ENCODE assay signal across 8 cellular contexts in genomic region chr3:183699238-183699947, GRCh38. TPM values are rescaled to one million over a fixed set of nuclear protein-coding genes. Genes with fewer than 3 reads are reported as not detected.
DNase-seq lines count a peak whose midpoint lies in the region; ATAC-seq, FAIRE-seq and TF ChIP-seq lines count a peak whose summit lies in the region.

No MANE protein-coding gene starts in this region.

- peak overlapping the region; percentile 62 for H3K27ac ChIP-seq in RWPE2 (ENCODE audit: poor library complexity, severe bottlenecking)
- H3K27ac ChIP-seq in esophagus muscularis mucosa (replicated peaks in 1 of 4) = peak overlapping the region; percentile 97
- no peak overlapping the region for H3K27ac ChIP-seq in rectal smooth muscle tissue (ENCODE audit: low read depth, low read length)

- H3K27me3 ChIP-seq in RWPE2 (ENCODE audit: insufficient read depth, poor library complexity, severe bottlenecking) (no peaks in the 10 kb centered on the region), esophagus muscularis mucosa (no peaks in the 10 kb centered on the region), rectal smooth muscle tissue (ENCODE audit: control insufficient read depth, insufficient read depth, low read length) (no peaks in the 10 kb centered on the region)

- intact Hi-C loops in esophagus muscularis mucosa (cut with DNase I) = loop anchor here (5.0 kb wide), 1 partner anchor 37 kb away; no protein-coding TSS in a partner anchor

- no peak for TF ChIP-seq CTCF in RWPE2 (IDR thresholded peaks at IDR 0.05; ENCODE audit: poor library complexity, severe bottlenecking)
- no peak for TF ChIP-seq CTCF in esophagus muscularis mucosa (IDR thresholded peaks at IDR 0.05)

- no peak overlapping the region for H3K9ac ChIP-seq in rectal smooth muscle tissue (ENCODE audit: low read length)

- WGBS in esophagus muscularis mucosa = 68% methylated on average over 13 of the region's 13 CpGs

- DNase-seq in GM12891 (ENCODE audit: insufficient read length, low spot score) (no peak), RWPE2 (ENCODE audit: low spot score) (no peak), esophagus muscularis mucosa (ENCODE audit: extremely low spot score) (no peak), HT-29 (ENCODE audit: low spot score) (no peak), ecto neural progenitor cell (ENCODE audit: low spot score) (no peak), SKM-1 (lab: John Stamatoyannopoulos, UW; ENCODE audit: unreplicated experiment) (no peak)

- H3K4me1 ChIP-seq in RWPE2 (ENCODE audit: insufficient read depth, poor library complexity, severe bottlenecking) = peaks cover 9% of the 10 kb centered on the region
- peaks cover 15 to 58% (median 43%) of the 10 kb centered on the region in 4 donors for H3K4me1 ChIP-seq in esophagus muscularis mucosa
- H3K4me1 ChIP-seq in rectal smooth muscle tissue (ENCODE audit: control insufficient read depth, insufficient read depth, low read length) = no peaks in the 10 kb centered on the region

- no peaks in the 10 kb centered on the region for H3K9me3 ChIP-seq in RWPE2 (ENCODE audit: severe bottlenecking)
- H3K9me3 ChIP-seq in esophagus muscularis mucosa = no peaks in the 10 kb centered on the region

- TF ChIP-seq POLR2A in GM12891 (IDR thresholded peaks at IDR 0.05; ENCODE audit: low read depth, low read length) (no peak), esophagus muscularis mucosa (IDR thresholded peaks at IDR 0.05; ENCODE audit: low read depth) (no peak)

- TF ChIP-seq EP300 in esophagus muscularis mucosa (IDR thresholded peaks at IDR 0.05) = no peak

- FAIRE-seq in GM12891 (lab: Jason Lieb, UNC) = peak; percentile 35

- ATAC-seq in RWPE2 (ENCODE audit: low read depth) (peak; percentile 47), GM21526 (IDR thresholded peaks at IDR 0.05; ENCODE audit: low FRiP score, unreplicated experiment) (no peak)

- H3K36me3 ChIP-seq in RWPE2 (ENCODE audit: low read depth) = peaks cover 17% of the 10 kb centered on the region
- H3K36me3 ChIP-seq in esophagus muscularis mucosa = peaks cover 0 to 5% (median 0%) of the 10 kb centered on the region in 4 donors
- H3K36me3 ChIP-seq in rectal smooth muscle tissue (ENCODE audit: control insufficient read depth, insufficient read depth, low read length) = peaks cover 2% of the 10 kb centered on the region

- peak overlapping the region; percentile 100 for H3K4me3 ChIP-seq in RWPE2 (ENCODE audit: severe bottlenecking)
- peak overlapping the region; percentile 99 to 100 (median 100) for H3K4me3 ChIP-seq in esophagus muscularis mucosa
- peak overlapping the region; percentile 78 for H3K4me3 ChIP-seq in rectal smooth muscle tissue (ENCODE audit: low read length)

TF ChIP-seq in GM12891, 5 proteins besides CTCF, POLR2A, EP300 and RAD21:
- TF ChIP-seq SPI1 (IDR thresholded peaks at IDR 0.05; ENCODE audit: low read depth, low read length) = peak; percentile 25; the same call in 1 of the 2 replicates
- TF ChIP-seq POU2F2 (IDR thresholded peaks at IDR 0.05; ENCODE audit: low read depth, low read length) = no peak
- no peak for TF ChIP-seq PAX5 (IDR thresholded peaks at IDR 0.05; ENCODE audit: insufficient read depth, low read length, severe bottlenecking)
- no peak for TF ChIP-seq POLR2AphosphoS5 (IDR thresholded peaks at IDR 0.05; ENCODE audit: low read depth, low read length)
TF ChIP-seq in GM12891: peak in this region for 1.

RNA-seq across cellular contexts. Expression of gene YEATS2, which starts 1.8 kb away (rescaled TPM):
- 16.0 TPM for polyA plus RNA-seq in GM12891 (2012; ENCODE audit: low read depth, missing spikeins)
- 10 to 100 TPM; 18.2 to 34.3 (median 29.5) TPM for total RNA-seq in esophagus muscularis mucosa
- 16.1 and 17.1 TPM in 2 replicates for total RNA-seq in HT-29 (2014; rRNA removed; shearing (Covaris generic))
